27 cellular contexts compared by ENCODE assay signal in the genomic region with DNA sequence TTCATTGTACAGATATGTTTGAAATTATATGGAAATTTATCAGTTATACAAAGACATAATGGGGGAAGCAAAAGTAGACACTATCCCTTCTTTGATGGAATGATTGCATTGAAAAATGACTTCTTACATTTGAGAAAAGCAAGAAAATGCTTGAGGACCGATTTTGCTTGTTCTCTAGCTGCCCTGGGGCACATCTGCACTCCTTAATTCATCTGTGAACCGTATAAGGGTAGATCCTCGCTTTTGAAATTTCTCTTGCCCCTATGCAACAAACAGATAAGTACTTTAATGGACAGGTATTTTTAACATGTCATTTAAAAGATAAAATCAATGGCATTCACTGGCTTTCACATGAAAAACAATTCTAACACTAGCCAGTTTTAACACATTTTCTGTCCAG. TPM values are rescaled to one million over a fixed set of nuclear protein-coding genes. Genes with fewer than 3 reads are reported as not detected.
"Had no signal": no experiment of that assay in that cellular context is flagged by ENCODE, and none has a peak within 500 bp of the region (broad histone marks: within the 10 kb centered on the region; RNA-seq: fewer than 3 reads in every experiment).

No MANE protein-coding gene starts in this region.

- H3K4me1 ChIP-seq: colonic mucosa, esophagus squamous epithelium, foreskin keratinocyte, gastrocnemius medialis, gastroesophageal sphincter had no signal

- H3K36me3 ChIP-seq: colonic mucosa had no signal

- H3K27me3 ChIP-seq: colonic mucosa, dorsolateral prefrontal cortex, esophagus muscularis mucosa, esophagus squamous epithelium, foreskin keratinocyte, gastrocnemius medialis, gastroesophageal sphincter, heart left ventricle, heart right ventricle had no signal

- H3K4me3 ChIP-seq: colonic mucosa, coronary artery, dorsolateral prefrontal cortex, esophagus muscularis mucosa, esophagus squamous epithelium, gastrocnemius medialis, gastroesophageal sphincter, heart left ventricle, heart right ventricle had no signal

- ATAC-seq: effector memory CD8-positive, alpha-beta T cell; esophagus mucosa; foreskin keratinocyte; gastrocnemius medialis; gastroesophageal sphincter; heart left ventricle; heart right ventricle had no signal

- H3K9me3 ChIP-seq: colonic mucosa, esophagus muscularis mucosa, esophagus squamous epithelium, gastrocnemius medialis, gastroesophageal sphincter, heart left ventricle, heart right ventricle had no signal

- H3K27ac ChIP-seq: colonic mucosa, coronary artery, dorsolateral prefrontal cortex, epithelial cell of prostate, esophagus muscularis mucosa, esophagus squamous epithelium, foreskin keratinocyte, gastrocnemius medialis, gastroesophageal sphincter, heart left ventricle, heart right ventricle had no signal

- DNase-seq: colonic mucosa; cortex of kidney; dermis blood vessel endothelial cell; dorsolateral prefrontal cortex; effector CD4-positive, alpha-beta T cell; effector CD8-positive, alpha-beta T cell; effector memory CD4-positive, alpha-beta T cell; effector memory CD8-positive, alpha-beta T cell; endodermal cell; erythroblast; esophagus squamous epithelium; foreskin fibroblast; foreskin keratinocyte; foreskin melanocyte; gastrocnemius medialis; glutamatergic neuron; head of caudate nucleus; heart left ventricle; heart right ventricle had no signal

RNA-seq across cellular contexts. Expression of gene MLNR, which starts 13.5 kb away (rescaled TPM):
- polyA plus RNA-seq: endothelial cell of umbilical vein, esophagus, fibroblast of lung, foreskin keratinocyte, heart left ventricle, heart right ventricle had no signal
